Comparison of ENCODE assay signal across 22 cellular contexts in the genomic region with DNA sequence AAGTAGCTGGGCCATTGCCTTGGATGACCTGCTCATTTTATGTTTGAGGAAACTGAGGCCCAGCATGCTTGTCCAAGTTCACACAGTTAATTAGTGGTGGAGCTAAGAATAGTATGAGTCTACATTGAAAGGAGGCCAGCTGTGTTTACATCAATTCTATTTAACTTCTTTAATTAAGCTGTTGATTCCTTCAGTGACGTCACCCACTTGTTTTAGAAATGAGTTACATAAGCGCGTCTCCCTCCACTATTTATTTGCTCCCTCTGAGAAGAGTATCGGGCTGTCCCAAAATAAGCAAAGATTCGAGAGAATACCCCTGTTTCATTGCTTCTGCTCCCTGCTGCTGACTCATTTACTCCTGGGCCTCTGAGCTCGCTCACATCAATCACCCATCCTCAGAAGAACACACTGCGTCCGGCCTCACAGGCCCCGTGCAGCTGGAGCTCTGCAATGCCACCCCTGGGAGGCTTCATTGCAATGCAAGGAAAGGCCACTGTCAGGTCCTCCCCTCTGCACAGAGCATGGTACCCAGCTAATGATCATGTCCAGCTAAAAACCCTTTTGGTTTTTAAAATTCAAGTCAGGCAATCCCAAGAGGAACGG.
A peak's percentile ranks its signal among the peaks of the same experiment; 100 is the strongest.
DNase-seq lines count a peak whose midpoint lies in the region; ATAC-seq and TF ChIP-seq lines count a peak whose summit lies in the region.
"Had no signal": no experiment of that assay in that cellular context is flagged by ENCODE, and none has a peak within 500 bp of the region (broad histone marks: within the 10 kb centered on the region; RNA-seq: fewer than 3 reads in every experiment).

No MANE protein-coding gene starts in this region.

- intact Hi-C loops in prostate gland (cut with DNase I): no loop called here

- no peaks in the 10 kb centered on the region for H3K79me2 ChIP-seq in GM23338 (replicated peaks; ENCODE audit: insufficient read depth)

- no peaks in the 10 kb centered on the region for H4K20me1 ChIP-seq in GM23338 (replicated peaks; ENCODE audit: insufficient read depth)

- H3K36me3 Mint-ChIP-seq in GM23338 (ENCODE audit: low read depth): peaks cover 3% of the 10 kb centered on the region; the same call in 1 of the 3 replicates

- H3K4me1 Mint-ChIP-seq in GM23338: peaks cover 2% of the 10 kb centered on the region

- H3K9me3 ChIP-seq in muscle layer of duodenum (ENCODE audit: control insufficient read depth in 1 of 2, low read length in 2 of 2): no peaks in the 10 kb centered on the region
- H3K9me3 ChIP-seq in prostate gland: no peaks in the 10 kb centered on the region
- H3K9me3 ChIP-seq: sigmoid colon had no signal

- DNase-seq in GM23338 (ENCODE audit: low spot score) (no peak), NCI-H510A (lab: John Stamatoyannopoulos, UW) (peak; percentile 16), foreskin keratinocyte (no peak), T-helper 9 cell (no peak), prostate gland (ENCODE audit: low spot score) (no peak)
- DNase-seq: activated CD4-positive, alpha-beta T cell treated with anti-CD3 and anti-CD28 coated beads, Interleukin-2, amount 50 U/mL, for 1 hour; activated gamma-delta T cell treated with Interleukin-2 at 50 U/mL for 16 hours; amniotic stem cell; central memory CD4-positive, alpha-beta T cell; effector memory CD8-positive, alpha-beta T cell; GF-D8; KG1; NCI-H1105; NK-92 treated with Interleukin-12 subunit alpha and Interleukin-12 subunit beta, amount 100 ng/mL, for 24 hours; RPMI8226; sigmoid colon; stimulated activated CD4-positive, alpha-beta T cell treated with anti-CD3 and anti-CD28 coated beads, Interleukin-2, amount 100 ng/mL, for 24 hours; SW 1271 had no signal

- H3K4me1 ChIP-seq in GM23338 (ENCODE audit: insufficient read depth) (no peaks in the 10 kb centered on the region), foreskin keratinocyte (peaks cover 13% of the 10 kb centered on the region), muscle layer of duodenum (ENCODE audit: control insufficient read depth in 1 of 2, insufficient read depth in 2 of 2, low read length in 2 of 2) (peaks cover 0 to 11% of the 10 kb centered on the region in 2 donors), prostate gland (replicated peaks) (no peaks in the 10 kb centered on the region)
- H3K4me1 ChIP-seq: sigmoid colon had no signal

- no peak for TF ChIP-seq CTCF in GM23338 (conservative IDR thresholded peaks at IDR 0.05; ENCODE audit: low read depth in 2 of 2)
- TF ChIP-seq CTCF in foreskin keratinocyte (conservative IDR thresholded peaks at IDR 0.05): no peak
- no peak for TF ChIP-seq CTCF in prostate gland (IDR thresholded peaks at IDR 0.05)

- H3K9me2 ChIP-seq in GM23338 (ENCODE audit: insufficient read depth): no peaks in the 10 kb centered on the region

- H3K27me3 Mint-ChIP-seq in GM23338 (ENCODE audit: insufficient read depth, low read depth, poor library complexity): peaks cover 2% of the 10 kb centered on the region
- H3K27me3 Mint-ChIP-seq: effector memory CD8-positive, alpha-beta T cell had no signal

- 73% methylated on average over 10 of the region's 10 CpGs for WGBS in prostate gland

- H3K27ac Mint-ChIP-seq in GM23338: no peak overlapping the region
- H3K27ac Mint-ChIP-seq: effector memory CD8-positive, alpha-beta T cell had no signal

- H3K27me3 ChIP-seq in GM23338 (ENCODE audit: insufficient read depth) (no peaks in the 10 kb centered on the region), foreskin keratinocyte (no peaks in the 10 kb centered on the region), muscle layer of duodenum (ENCODE audit: low read depth, low read length) (no peaks in the 10 kb centered on the region), prostate gland (replicated peaks; ENCODE audit: insufficient read depth) (no peaks in the 10 kb centered on the region)
- H3K27me3 ChIP-seq: sigmoid colon had no signal

- no peak overlapping the region for H3K4me3 Mint-ChIP-seq in GM23338
- H3K4me3 Mint-ChIP-seq: effector memory CD8-positive, alpha-beta T cell had no signal

- H3K9me3 Mint-ChIP-seq in GM23338: no peaks in the 10 kb centered on the region; the same call in 2 of the 3 replicates

- H2AFZ ChIP-seq in GM23338: no peak overlapping the region

- H3K4me3 ChIP-seq in GM23338 (no peak overlapping the region), muscle layer of duodenum (ENCODE audit: low read depth in 1 of 2, low read length in 2 of 2) (no peak overlapping the region), prostate gland (no peak overlapping the region)
- H3K4me3 ChIP-seq: sigmoid colon had no signal

- H3K4me2 ChIP-seq in GM23338: no peak overlapping the region

- H3F3A ChIP-seq in GM23338 (replicated peaks; ENCODE audit: low read depth): no peaks in the 10 kb centered on the region

- ATAC-seq in GM23338 (peak; percentile 62), foreskin keratinocyte (peak; percentile 54), HG02610 (IDR thresholded peaks at IDR 0.05; ENCODE audit: unreplicated experiment) (no peak), GM21515 (IDR thresholded peaks at IDR 0.05; ENCODE audit: unreplicated experiment) (no peak)
- ATAC-seq: effector memory CD8-positive, alpha-beta T cell; HCT116 had no signal

- no peak for TF ChIP-seq POLR2A in prostate gland (IDR thresholded peaks at IDR 0.05)

- H3K27ac ChIP-seq in GM23338 (ENCODE audit: low read depth) (no peak overlapping the region), foreskin keratinocyte (no peak overlapping the region), muscle layer of duodenum (ENCODE audit: low read length) (peak overlapping the region; percentile 22), prostate gland (no peak overlapping the region)
- H3K27ac ChIP-seq: sigmoid colon had no signal

- no peaks in the 10 kb centered on the region for H3K36me3 ChIP-seq in GM23338 (ENCODE audit: insufficient read depth)
- no peaks in the 10 kb centered on the region for H3K36me3 ChIP-seq in muscle layer of duodenum (ENCODE audit: control insufficient read depth in 1 of 2, insufficient read depth in 2 of 2, low read length in 2 of 2)
- H3K36me3 ChIP-seq in prostate gland: no peaks in the 10 kb centered on the region
- H3K36me3 ChIP-seq: sigmoid colon had no signal

TF ChIP-seq in GM23338, 12 proteins besides CTCF, POLR2A, EP300 and RAD21 (continues in another document):
- TF ChIP-seq NANOG (IDR thresholded peaks at IDR 0.05; ENCODE audit: borderline replicate concordance) (no peak), CREB1 (CRISPR knock-in tag; IDR thresholded peaks at IDR 0.05; ENCODE audit: low read depth) (no peak), JUNB (IDR thresholded peaks at IDR 0.05; ENCODE audit: unreplicated experiment) (no peak), POLR2AphosphoS5 (IDR thresholded peaks at IDR 0.05; ENCODE audit: low read depth) (no peak), EZH2 (IDR thresholded peaks at IDR 0.05; ENCODE audit: low read depth, unreplicated experiment) (no peak)
- TF ChIP-seq, protein P1, sequence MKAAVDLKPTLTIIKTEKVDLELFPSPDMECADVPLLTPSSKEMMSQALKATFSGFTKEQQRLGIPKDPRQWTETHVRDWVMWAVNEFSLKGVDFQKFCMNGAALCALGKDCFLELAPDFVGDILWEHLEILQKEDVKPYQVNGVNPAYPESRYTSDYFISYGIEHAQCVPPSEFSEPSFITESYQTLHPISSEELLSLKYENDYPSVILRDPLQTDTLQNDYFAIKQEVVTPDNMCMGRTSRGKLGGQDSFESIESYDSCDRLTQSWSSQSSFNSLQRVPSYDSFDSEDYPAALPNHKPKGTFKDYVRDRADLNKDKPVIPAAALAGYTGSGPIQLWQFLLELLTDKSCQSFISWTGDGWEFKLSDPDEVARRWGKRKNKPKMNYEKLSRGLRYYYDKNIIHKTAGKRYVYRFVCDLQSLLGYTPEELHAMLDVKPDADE (IDR thresholded peaks at IDR 0.05): no peak

Comparison
In these comparisons a context has a peak if more than half of its experiments do, and no peak if none do; other contexts are left out.
1. ATAC-seq: peak in GM23338 (single experiment) and foreskin keratinocyte (single experiment); none in HG02610 (single experiment) and GM21515 (single experiment).